ENCODE assay signal across 15 cellular contexts in genomic region chr15:36863551-36863950, GRCh38.
DNase-seq lines count a peak whose midpoint lies in the region; ATAC-seq and TF ChIP-seq lines count a peak whose summit lies in the region.
"Had no signal": no experiment of that assay in that cellular context is flagged by ENCODE, and none has a peak within 500 bp of the region (broad histone marks: within the 10 kb centered on the region; RNA-seq: fewer than 3 reads in every experiment).

No MANE protein-coding gene starts in this region.

- TF ChIP-seq CTCF in SK-N-SH (IDR thresholded peaks at IDR 0.05) = no peak
- TF ChIP-seq CTCF in fibroblast of lung (conservative IDR thresholded peaks at IDR 0.05 in 1 of 2, IDR thresholded peaks at IDR 0.05 in 1 of 2; ENCODE audit: low read depth in 1 of 2, low read length in 2 of 2) = no peak
- no peak for TF ChIP-seq CTCF in foreskin keratinocyte (conservative IDR thresholded peaks at IDR 0.05)

- H2AFZ ChIP-seq in SK-N-SH (ENCODE audit: low read depth) (no peak overlapping the region), fibroblast of lung (ENCODE audit: low read length) (no peak overlapping the region)

- no peak for TF ChIP-seq RAD21 in SK-N-SH (IDR thresholded peaks at IDR 0.05; ENCODE audit: low read length)

- CTCF ChIA-PET in SK-N-SH (lab: Yijun Ruan, JAX) = interaction anchor here (1.4 kb wide), 1 partner anchor 13 kb away, joined by 3 read pairs; no protein-coding TSS in a partner anchor

- H4K20me1 ChIP-seq in SK-N-SH (ENCODE audit: insufficient read depth) (no peaks in the 10 kb centered on the region), fibroblast of lung (ENCODE audit: control insufficient read depth, extremely low read depth, insufficient read depth, low read length) (no peaks in the 10 kb centered on the region)
- H4K20me1 ChIP-seq: BLaER1 had no signal

- ATAC-seq in SK-N-SH treated with all-trans-retinoic acid at 6 μM for 48 hours = no peak
- ATAC-seq in GM21737 (IDR thresholded peaks at IDR 0.05; ENCODE audit: unreplicated experiment) = no peak
- no peak for ATAC-seq in foreskin keratinocyte
- ATAC-seq: CD8-positive, alpha-beta T cell had no signal

- H3K9me3 ChIP-seq in SK-N-SH (no peaks in the 10 kb centered on the region), fibroblast of lung (ENCODE audit: control insufficient read depth, insufficient read depth, low read depth, low read length) (no peaks in the 10 kb centered on the region)
- H3K9me3 ChIP-seq: BLaER1 had no signal

- no peaks in the 10 kb centered on the region for H3F3A ChIP-seq in SK-N-SH (replicated peaks; ENCODE audit: insufficient read depth)

- H3K36me3 ChIP-seq in SK-N-SH (replicated peaks in 1 of 2; ENCODE audit: control insufficient read depth in 1 of 2, insufficient read depth in 2 of 2, low read length in 1 of 2) (no peaks in the 10 kb centered on the region), fibroblast of lung (ENCODE audit: control insufficient read depth, insufficient read depth, low read length) (no peaks in the 10 kb centered on the region)
- H3K36me3 ChIP-seq: BLaER1 had no signal

- no peak overlapping the region for H3K4me3 ChIP-seq in SK-N-SH (ENCODE audit: low read depth in 2 of 2, low read length in 1 of 2)
- H3K4me3 ChIP-seq in fibroblast of lung (replicated peaks in 1 of 4; ENCODE audit: control extremely low read depth in 1 of 4, insufficient read depth in 1 of 4, low read depth in 3 of 4, low read length in 4 of 4) = no peak overlapping the region
- H3K4me3 ChIP-seq: BLaER1 had no signal

- no peak for TF ChIP-seq EP300 in SK-N-SH (IDR thresholded peaks at IDR 0.05; ENCODE audit: borderline replicate concordance in 1 of 2, low read depth in 1 of 2, low read length in 1 of 2)

- H3K9ac ChIP-seq in SK-N-SH = no peak overlapping the region
- no peak overlapping the region for H3K9ac ChIP-seq in fibroblast of lung (ENCODE audit: insufficient read depth, low read length)
- H3K9ac ChIP-seq: BLaER1 had no signal

- no peaks in the 10 kb centered on the region for H3K9me2 ChIP-seq in SK-N-SH

- 95% methylated on average over 4 of the region's 4 CpGs for WGBS in SK-N-SH (ENCODE audit: low lambda C conversion rate)

- H3K4me1 ChIP-seq in SK-N-SH (ENCODE audit: control insufficient read depth in 1 of 2, insufficient read depth in 2 of 2, low read depth in 1 of 2, low read length in 1 of 2) = no peaks in the 10 kb centered on the region
- H3K4me1 ChIP-seq in fibroblast of lung (ENCODE audit: control insufficient read depth, extremely low read depth, insufficient read depth, low read length) = no peaks in the 10 kb centered on the region
- no peaks in the 10 kb centered on the region for H3K4me1 ChIP-seq in foreskin keratinocyte
- H3K4me1 ChIP-seq: BLaER1 had no signal

- H3K27me3 ChIP-seq in SK-N-SH (ENCODE audit: insufficient read depth) (no peaks in the 10 kb centered on the region), fibroblast of lung (ENCODE audit: control insufficient read depth, insufficient read depth, low read length) (no peaks in the 10 kb centered on the region), foreskin keratinocyte (no peaks in the 10 kb centered on the region)
- H3K27me3 ChIP-seq: BLaER1 had no signal

- DNase-seq in SK-N-SH (no peak), NCI-H2227 treated with DMSO at 0.1 percent for 48 hours (lab: John Stamatoyannopoulos, UW) (peak; percentile 81), fibroblast of lung (ENCODE audit: low read depth in 2 of 2) (peak; percentile 17 to 42), RPMI8226 (no peak), foreskin keratinocyte (no peak)
- DNase-seq: Calu3; CD8-positive, alpha-beta T cell; MV-4-11; NCI-H2081 treated with DMSO at 0.1 percent for 48 hours; NCI-H82; OCI-M1; SHP77 treated with DMSO at 0.1 percent for 48 hours had no signal

- no peak overlapping the region for H3K27ac ChIP-seq in SK-N-SH (ENCODE audit: low read depth in 2 of 2, low read length in 1 of 2)
- no peak overlapping the region for H3K27ac ChIP-seq in fibroblast of lung (ENCODE audit: insufficient read depth, low read length)
- H3K27ac ChIP-seq in foreskin keratinocyte = no peak overlapping the region
- H3K27ac ChIP-seq: BLaER1 had no signal

- H3K4me2 ChIP-seq in SK-N-SH = no peak overlapping the region
- H3K4me2 ChIP-seq in fibroblast of lung (ENCODE audit: extremely low read depth, insufficient read depth, low read length) = no peak overlapping the region
- H3K4me2 ChIP-seq: BLaER1 had no signal

- H3K79me2 ChIP-seq in SK-N-SH (ENCODE audit: insufficient read depth) = no peaks in the 10 kb centered on the region
- H3K79me2 ChIP-seq in fibroblast of lung (ENCODE audit: control insufficient read depth, insufficient read depth, low read length) = no peaks in the 10 kb centered on the region

- POLR2A ChIA-PET in SK-N-SH (lab: Yijun Ruan, JAX) = no interaction called here

TF ChIP-seq in SK-N-SH, 30 proteins besides CTCF, POLR2A, EP300 and RAD21:
- no peak for TF ChIP-seq NRF1 (IDR thresholded peaks at IDR 0.05; ENCODE audit: low read depth, low read length)
- TF ChIP-seq NFIC (IDR thresholded peaks at IDR 0.05; ENCODE audit: borderline replicate concordance) = peak; percentile 11; the same call in 1 of the 2 replicates

TF ChIP-seq in SK-N-SH treated with all-trans-retinoic acid at 6 μM for 48 hours, 23 proteins besides CTCF, POLR2A, EP300 and RAD21:
- TF ChIP-seq ESRRG (CRISPR knock-in tag; IDR thresholded peaks at IDR 0.05) (no peak), ZNF70 (CRISPR knock-in tag; IDR thresholded peaks at IDR 0.05) (no peak), ISL1 (CRISPR knock-in tag; IDR thresholded peaks at IDR 0.05) (no peak), GLIS3 (CRISPR knock-in tag; IDR thresholded peaks at IDR 0.05) (no peak), ARNTL (CRISPR knock-in tag; IDR thresholded peaks at IDR 0.05; ENCODE audit: borderline replicate concordance, low read depth) (no peak), ZNF8 (CRISPR knock-in tag; IDR thresholded peaks at IDR 0.05) (no peak), SNAI2 (CRISPR knock-in tag; IDR thresholded peaks at IDR 0.05) (no peak), BACH2 (CRISPR knock-in tag; IDR thresholded peaks at IDR 0.05; ENCODE audit: borderline replicate concordance) (no peak), PPARA (CRISPR knock-in tag; IDR thresholded peaks at IDR 0.05; ENCODE audit: borderline replicate concordance) (no peak), OSR1 (CRISPR knock-in tag; IDR thresholded peaks at IDR 0.05) (no peak)
- TF ChIP-seq, protein P1, sequence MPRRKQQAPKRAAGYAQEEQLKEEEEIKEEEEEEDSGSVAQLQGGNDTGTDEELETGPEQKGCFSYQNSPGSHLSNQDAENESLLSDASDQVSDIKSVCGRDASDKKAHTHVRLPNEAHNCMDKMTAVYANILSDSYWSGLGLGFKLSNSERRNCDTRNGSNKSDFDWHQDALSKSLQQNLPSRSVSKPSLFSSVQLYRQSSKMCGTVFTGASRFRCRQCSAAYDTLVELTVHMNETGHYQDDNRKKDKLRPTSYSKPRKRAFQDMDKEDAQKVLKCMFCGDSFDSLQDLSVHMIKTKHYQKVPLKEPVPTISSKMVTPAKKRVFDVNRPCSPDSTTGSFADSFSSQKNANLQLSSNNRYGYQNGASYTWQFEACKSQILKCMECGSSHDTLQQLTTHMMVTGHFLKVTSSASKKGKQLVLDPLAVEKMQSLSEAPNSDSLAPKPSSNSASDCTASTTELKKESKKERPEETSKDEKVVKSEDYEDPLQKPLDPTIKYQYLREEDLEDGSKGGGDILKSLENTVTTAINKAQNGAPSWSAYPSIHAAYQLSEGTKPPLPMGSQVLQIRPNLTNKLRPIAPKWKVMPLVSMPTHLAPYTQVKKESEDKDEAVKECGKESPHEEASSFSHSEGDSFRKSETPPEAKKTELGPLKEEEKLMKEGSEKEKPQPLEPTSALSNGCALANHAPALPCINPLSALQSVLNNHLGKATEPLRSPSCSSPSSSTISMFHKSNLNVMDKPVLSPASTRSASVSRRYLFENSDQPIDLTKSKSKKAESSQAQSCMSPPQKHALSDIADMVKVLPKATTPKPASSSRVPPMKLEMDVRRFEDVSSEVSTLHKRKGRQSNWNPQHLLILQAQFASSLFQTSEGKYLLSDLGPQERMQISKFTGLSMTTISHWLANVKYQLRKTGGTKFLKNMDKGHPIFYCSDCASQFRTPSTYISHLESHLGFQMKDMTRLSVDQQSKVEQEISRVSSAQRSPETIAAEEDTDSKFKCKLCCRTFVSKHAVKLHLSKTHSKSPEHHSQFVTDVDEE (CRISPR knock-in tag; IDR thresholded peaks at IDR 0.05) = no peak
- TF ChIP-seq, protein P2, sequence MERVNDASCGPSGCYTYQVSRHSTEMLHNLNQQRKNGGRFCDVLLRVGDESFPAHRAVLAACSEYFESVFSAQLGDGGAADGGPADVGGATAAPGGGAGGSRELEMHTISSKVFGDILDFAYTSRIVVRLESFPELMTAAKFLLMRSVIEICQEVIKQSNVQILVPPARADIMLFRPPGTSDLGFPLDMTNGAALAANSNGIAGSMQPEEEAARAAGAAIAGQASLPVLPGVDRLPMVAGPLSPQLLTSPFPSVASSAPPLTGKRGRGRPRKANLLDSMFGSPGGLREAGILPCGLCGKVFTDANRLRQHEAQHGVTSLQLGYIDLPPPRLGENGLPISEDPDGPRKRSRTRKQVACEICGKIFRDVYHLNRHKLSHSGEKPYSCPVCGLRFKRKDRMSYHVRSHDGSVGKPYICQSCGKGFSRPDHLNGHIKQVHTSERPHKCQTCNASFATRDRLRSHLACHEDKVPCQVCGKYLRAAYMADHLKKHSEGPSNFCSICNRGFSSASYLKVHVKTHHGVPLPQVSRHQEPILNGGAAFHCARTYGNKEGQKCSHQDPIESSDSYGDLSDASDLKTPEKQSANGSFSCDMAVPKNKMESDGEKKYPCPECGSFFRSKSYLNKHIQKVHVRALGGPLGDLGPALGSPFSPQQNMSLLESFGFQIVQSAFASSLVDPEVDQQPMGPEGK (CRISPR knock-in tag; IDR thresholded peaks at IDR 0.05; ENCODE audit: borderline replicate concordance) = no peak

Comparison
In these comparisons a context has a peak if more than half of its experiments do, and no peak if none do; other contexts are left out.
1. DNase-seq: peak in NCI-H2227 treated with DMSO at 0.1 percent for 48 hours (single experiment) and fibroblast of lung (2 of 2); none in SK-N-SH (single experiment), RPMI8226 (single experiment) and foreskin keratinocyte (0 of 2).